Comparison of ENCODE assay signal across 8 cellular contexts in genomic region chr11:15650105-15650938, GRCh38.
DNase-seq lines count a peak whose midpoint lies in the region; ATAC-seq and TF ChIP-seq lines count a peak whose summit lies in the region.

No MANE protein-coding gene starts in this region.

- no peaks in the 10 kb centered on the region for H3K27me3 ChIP-seq in left ventricle myocardium inferior (ENCODE audit: low read depth)

- intact Hi-C loops in left ventricle myocardium inferior (cut with micrococcal nuclease) = loop anchor here (1.0 to 10.0 kb wide), 2 partner anchors 38 to 954 kb away; no protein-coding TSS in a partner anchor

- peaks cover 1% of the 10 kb centered on the region for H3K4me1 Mint-ChIP-seq in progenitor cell of endocrine pancreas (ENCODE audit: low read depth)

- H3K9me3 Mint-ChIP-seq in progenitor cell of endocrine pancreas (ENCODE audit: low read depth) = no peaks in the 10 kb centered on the region

- peak; percentile 93 for TF ChIP-seq CTCF in GM12864 (IDR thresholded peaks at IDR 0.05; ENCODE audit: low read depth, low read length, missing control alignments)
- TF ChIP-seq CTCF in left ventricle myocardium inferior (IDR thresholded peaks at IDR 0.05; ENCODE audit: borderline replicate concordance) = peak; percentile 99
- TF ChIP-seq CTCF in progenitor cell of endocrine pancreas (IDR thresholded peaks at IDR 0.05; ENCODE audit: unreplicated experiment) = peak; percentile 98

- H3K27me3 Mint-ChIP-seq in progenitor cell of endocrine pancreas = peaks cover 11% of the 10 kb centered on the region

- no peaks in the 10 kb centered on the region for H3K9me3 ChIP-seq in left ventricle myocardium inferior (replicated peaks)

- H3K4me3 ChIP-seq in GM12864 (ENCODE audit: low read depth, low read length) (no peak overlapping the region), left ventricle myocardium inferior (peak overlapping the region; percentile 62)

- peak overlapping the region; percentile 84 for H3K27ac ChIP-seq in left ventricle myocardium inferior (replicated peaks)

- H3K4me3 Mint-ChIP-seq in progenitor cell of endocrine pancreas (ENCODE audit: low read depth) = peak overlapping the region; percentile 37

- no peak overlapping the region for H3K27ac Mint-ChIP-seq in progenitor cell of endocrine pancreas

- peak; percentile 24 for DNase-seq in GM12864 (ENCODE audit: low read depth)
- peak; percentile 83 for DNase-seq in NAMALWA (ENCODE audit: low spot score)
- DNase-seq in SW 1271 (lab: John Stamatoyannopoulos, UW) = peak; percentile 24 to 76
- DNase-seq in amniotic stem cell (lab: John Stamatoyannopoulos, UW) = peak; percentile 84
- peak; percentile 96 for DNase-seq in left ventricle myocardium inferior
- peak; percentile 97 for DNase-seq in progenitor cell of endocrine pancreas (ENCODE audit: low spot score, unreplicated experiment)
- peak; percentile 92 for DNase-seq in ureter (ENCODE audit: low spot score)

- no peaks in the 10 kb centered on the region for H3K36me3 ChIP-seq in left ventricle myocardium inferior

- H3K4me1 ChIP-seq in left ventricle myocardium inferior = peaks cover 20% of the 10 kb centered on the region

- no peaks in the 10 kb centered on the region for H3K36me3 Mint-ChIP-seq in progenitor cell of endocrine pancreas (ENCODE audit: insufficient read depth)

- ATAC-seq in HG02571 (IDR thresholded peaks at IDR 0.05; ENCODE audit: unreplicated experiment) = peak; percentile 96

Comparison
In these comparisons a context has a peak if more than half of its experiments do, and no peak if none do; other contexts are left out.
1. DNase-seq: peak in every context shown above with its lines; median percentile 97 in progenitor cell of endocrine pancreas; 96 in left ventricle myocardium inferior; 92 in ureter; 84 in amniotic stem cell; 83 in NAMALWA; 50 in SW 1271; 24 in GM12864.